15 cellular contexts compared by ENCODE assay signal in genomic region chr6:152471459-152472070, GRCh38.
DNase-seq lines count a peak whose midpoint lies in the region; ATAC-seq, FAIRE-seq and TF ChIP-seq lines count a peak whose summit lies in the region.
"Had no signal": no experiment of that assay in that cellular context is flagged by ENCODE, and none has a peak within 500 bp of the region (broad histone marks: within the 10 kb centered on the region; RNA-seq: fewer than 3 reads in every experiment).

No MANE protein-coding gene starts in this region.

- H3K36me3 ChIP-seq in RWPE2 (ENCODE audit: low read depth) (no peaks in the 10 kb centered on the region), HAP-1 (replicated peaks) (no peaks in the 10 kb centered on the region), small intestine (ENCODE audit: control insufficient read depth in 2 of 2, insufficient read depth in 2 of 2, low read length in 2 of 2) (no peaks in the 10 kb centered on the region)
- H3K36me3 ChIP-seq: BLaER1 treated with 17β-estradiol and CSF1 and Interleukin-3, amounts not matched to agents 10 nM and 100 nM had no signal

- 64 to 75% (median 75%) methylated on average over 8 of the region's 8 CpGs for WGBS in small intestine, 3 donors

- H3K27ac ChIP-seq in RWPE2 (ENCODE audit: poor library complexity, severe bottlenecking), result no peak overlapping the region
- H3K27ac ChIP-seq in small intestine (ENCODE audit: low read depth in 1 of 2, low read length in 1 of 2), result no peak overlapping the region
- H3K27ac ChIP-seq: BLaER1 treated with 17β-estradiol and CSF1 and Interleukin-3, amounts not matched to agents 10 nM and 100 nM; epithelial cell of prostate; upper lobe of left lung; VCaP had no signal

- TF ChIP-seq CTCF in RWPE2 (IDR thresholded peaks at IDR 0.05; ENCODE audit: poor library complexity, severe bottlenecking) (no peak), fibroblast of villous mesenchyme (IDR thresholded peaks at IDR 0.05; ENCODE audit: insufficient read depth, low read depth, low read length) (no peak)

- ATAC-seq in RWPE2 (ENCODE audit: low read depth), result 0 out of 3 replicates have a peak, but pooled peaks have one; percentile 29

- H3K4me3 ChIP-seq in RWPE2 (ENCODE audit: severe bottlenecking) (no peak overlapping the region), fibroblast of villous mesenchyme (ENCODE audit: low read depth, low read length) (peak overlapping the region; percentile 8), HAP-1 (no peak overlapping the region), small intestine (ENCODE audit: low read depth in 1 of 2, low read length in 2 of 2) (no peak overlapping the region)
- H3K4me3 ChIP-seq: BLaER1 treated with 17β-estradiol and CSF1 and Interleukin-3, amounts not matched to agents 10 nM and 100 nM had no signal

- no peaks in the 10 kb centered on the region for H3K9me3 ChIP-seq in RWPE2 (ENCODE audit: severe bottlenecking)
- H3K9me3 ChIP-seq in HAP-1, result no peaks in the 10 kb centered on the region
- no peaks in the 10 kb centered on the region for H3K9me3 ChIP-seq in small intestine (ENCODE audit: control insufficient read depth, low read depth)
- H3K9me3 ChIP-seq: BLaER1 treated with 17β-estradiol and CSF1 and Interleukin-3, amounts not matched to agents 10 nM and 100 nM; upper lobe of left lung had no signal

- DNase-seq in AG08396 (ENCODE audit: low spot score) (peak; percentile 25), RWPE2 (ENCODE audit: low spot score) (no peak), fibroblast of villous mesenchyme (ENCODE audit: low read depth) (no peak), renal cortical epithelial cell (ENCODE audit: low read depth) (peak; percentile 92), HAP-1 (ENCODE audit: low spot score in 2 of 2) (no peak), NCI-H345 treated with DMSO at 0.1 percent for 48 hours (lab: John Stamatoyannopoulos, UW; ENCODE audit: unreplicated experiment) (no peak), small intestine (no peak)
- no peak for DNase-seq in stimulated activated CD4-positive, alpha-beta T cell treated with anti-CD3 and anti-CD28 coated beads, Interleukin-15, amount 100 ng/mL, for 24 hours
- DNase-seq: activated T-cell treated with anti-CD3 and anti-CD28 coated beads, Interleukin-2, amount 50 U/mL, for 24 hours; islet precursor cell; SHP77; upper lobe of left lung had no signal

- H3K4me1 ChIP-seq in RWPE2 (ENCODE audit: insufficient read depth, poor library complexity, severe bottlenecking), result no peaks in the 10 kb centered on the region
- H3K4me1 ChIP-seq in HAP-1, result no peaks in the 10 kb centered on the region; the same call in 1 of the 2 replicates
- H3K4me1 ChIP-seq in small intestine (ENCODE audit: control insufficient read depth in 2 of 2, insufficient read depth in 1 of 2, low read depth in 1 of 2, low read length in 1 of 2), result no peaks in the 10 kb centered on the region
- H3K4me1 ChIP-seq: BLaER1 treated with 17β-estradiol and CSF1 and Interleukin-3, amounts not matched to agents 10 nM and 100 nM; upper lobe of left lung had no signal

- FAIRE-seq in small intestine (lab: Jason Lieb, UNC), result no peak

- H3K27me3 ChIP-seq in RWPE2 (ENCODE audit: insufficient read depth, poor library complexity, severe bottlenecking), result no peaks in the 10 kb centered on the region
- H3K27me3 ChIP-seq in HAP-1 (ENCODE audit: low read depth), result no peaks in the 10 kb centered on the region; the same call in 1 of the 2 replicates
- H3K27me3 ChIP-seq in small intestine (ENCODE audit: control insufficient read depth in 2 of 2, insufficient read depth in 2 of 2, low read length in 2 of 2), result no peaks in the 10 kb centered on the region
- H3K27me3 ChIP-seq: BLaER1 treated with 17β-estradiol and CSF1 and Interleukin-3, amounts not matched to agents 10 nM and 100 nM; upper lobe of left lung had no signal

- in situ Hi-C loops in HAP-1 (cut with MboI; ENCODE audit: low sequenced_read_pairs), result no loop called here

Comparison
In these comparisons a context has a peak if more than half of its experiments do, and no peak if none do; other contexts are left out.
1. DNase-seq: peak in AG08396 (single experiment) and renal cortical epithelial cell (single experiment); none in RWPE2 (single experiment), fibroblast of villous mesenchyme (single experiment), HAP-1 (0 of 2), NCI-H345 treated with DMSO at 0.1 percent for 48 hours (single experiment), stimulated activated CD4-positive, alpha-beta T cell treated with anti-CD3 and anti-CD28 coated beads, Interleukin-15, amount 100 ng/mL, for 24 hours (single experiment) and small intestine (single experiment).